ENCODE assay signal across 15 cellular contexts in the genomic region with DNA sequence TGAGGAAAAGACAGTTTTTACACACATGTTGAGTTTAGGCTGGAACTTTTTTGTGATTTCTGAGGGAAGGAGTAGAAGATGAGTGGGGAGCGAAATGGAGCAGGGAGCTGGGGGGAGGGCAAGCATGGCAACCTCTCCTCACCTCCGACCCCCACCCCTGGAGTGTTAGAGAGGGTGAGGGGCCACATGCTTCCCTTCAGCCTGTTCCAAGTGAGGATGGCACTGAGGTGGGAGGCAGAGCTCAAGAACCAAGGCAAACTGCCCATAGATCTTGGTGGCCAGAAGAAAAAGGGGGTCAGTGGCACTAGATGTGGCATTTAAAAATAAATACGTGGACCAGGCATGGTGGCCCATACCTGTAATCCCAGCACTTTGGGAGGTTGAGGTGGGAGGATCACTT. TPM values are rescaled to one million over a fixed set of nuclear protein-coding genes. Genes with fewer than 3 reads are reported as not detected.
DNase-seq lines count a peak whose midpoint lies in the region; ATAC-seq, FAIRE-seq and TF ChIP-seq lines count a peak whose summit lies in the region.
"Had no signal": no experiment of that assay in that cellular context is flagged by ENCODE, and none has a peak within 500 bp of the region (broad histone marks: within the 10 kb centered on the region; RNA-seq: fewer than 3 reads in every experiment).

No MANE protein-coding gene starts in this region.

- intact Hi-C loops in activated CD4-positive, alpha-beta T cell treated with anti-CD3 and anti-CD28 coated beads, Interleukin-2, amount 10 ng/mL, durations not matched to agents 24 days and 14 days (cut with micrococcal nuclease), result loop anchor here (5.0 kb wide), 1 partner anchor 76 kb away; the partner anchor contains the start of gene SRF
- intact Hi-C loops in endothelial cell of umbilical vein (cut with micrococcal nuclease), result loop anchor here (5.0 kb wide), 1 partner anchor 76 kb away; the partner anchor contains the start of gene SRF

- no peaks in the 10 kb centered on the region for H3K9me1 ChIP-seq in endothelial cell of umbilical vein (replicated peaks; ENCODE audit: control insufficient read depth, extremely low read depth, insufficient read depth, low read length)

- no peak for FAIRE-seq in endothelial cell of umbilical vein (lab: Jason Lieb, UNC)
- FAIRE-seq: A204.1, endometrium, RCC 7860, urothelium cell line had no signal

- H3K27me3 Mint-ChIP-seq in activated CD4-positive, alpha-beta T cell treated with anti-CD3 and anti-CD28 coated beads, Interleukin-2, amount 10 ng/mL, durations not matched to agents 24 days and 14 days, result peaks cover 30% of the 10 kb centered on the region
- peaks cover 24% of the 10 kb centered on the region for H3K27me3 Mint-ChIP-seq in T-helper 17 cell

- no peak overlapping the region for H3K9ac ChIP-seq in endothelial cell of umbilical vein (replicated peaks; ENCODE audit: extremely low read depth, insufficient read depth, low read length)

- H3K4me1 ChIP-seq in endothelial cell of umbilical vein (ENCODE audit: control insufficient read depth, extremely low read depth, insufficient read depth, low read length) (peaks cover 4% of the 10 kb centered on the region), neuron (ENCODE audit: insufficient read depth, low read length) (peaks cover 36% of the 10 kb centered on the region)

- BruUV-seq in endothelial cell of umbilical vein (replicated peaks; lab: Mats Ljungman, UMichigan), result no TSS peak

- H3K27ac Mint-ChIP-seq in activated CD4-positive, alpha-beta T cell treated with anti-CD3 and anti-CD28 coated beads, Interleukin-2, amount 10 ng/mL, durations not matched to agents 24 days and 14 days, result peak overlapping the region; percentile 91
- peak overlapping the region; percentile 94 for H3K27ac Mint-ChIP-seq in T-helper 17 cell

- H3K4me3 Mint-ChIP-seq in activated CD4-positive, alpha-beta T cell treated with anti-CD3 and anti-CD28 coated beads, Interleukin-2, amount 10 ng/mL, durations not matched to agents 24 days and 14 days, result peak overlapping the region; percentile 82
- peak overlapping the region; percentile 89 for H3K4me3 Mint-ChIP-seq in T-helper 17 cell

- H3K79me2 ChIP-seq in endothelial cell of umbilical vein (ENCODE audit: control insufficient read depth, insufficient read depth, low read length), result no peaks in the 10 kb centered on the region

- H3K27me3 ChIP-seq in endothelial cell of umbilical vein (ENCODE audit: control insufficient read depth in 2 of 2, insufficient read depth in 2 of 2, low read length in 2 of 2) (peaks cover 27 to 44% of the 10 kb centered on the region in 2 experiments), neuron (ENCODE audit: insufficient read depth, low read length) (no peaks in the 10 kb centered on the region)
- H3K27me3 ChIP-seq: ovary had no signal

- dilution Hi-C loops in endothelial cell of umbilical vein (cut with MboI; ENCODE audit: extremely low pct_ligation_motif_present, low sequenced_read_pairs), result no loop called here

- no peaks in the 10 kb centered on the region for H3K9me3 Mint-ChIP-seq in activated CD4-positive, alpha-beta T cell treated with anti-CD3 and anti-CD28 coated beads, Interleukin-2, amount 10 ng/mL, durations not matched to agents 24 days and 14 days

- H4K20me1 ChIP-seq in endothelial cell of umbilical vein (replicated peaks; ENCODE audit: control insufficient read depth, extremely low read depth, insufficient read depth, low read length), result no peaks in the 10 kb centered on the region

- DNase-seq in activated CD4-positive, alpha-beta T cell treated with anti-CD3 and anti-CD28 coated beads, Interleukin-2, amount 10 ng/mL, durations not matched to agents 24 days and 14 days, result no peak
- no peak for DNase-seq in activated CD4-positive, alpha-beta T cell treated with anti-CD3 and anti-CD28 coated beads for 1 hour
- DNase-seq in T-helper 17 cell (no peak), endothelial cell of umbilical vein (ENCODE audit: low read depth, low spot score) (no peak), NCI-H2107 treated with DMSO at 0.1 percent for 48 hours (lab: John Stamatoyannopoulos, UW; ENCODE audit: unreplicated experiment) (no peak)
- DNase-seq: NCI-H226, ovary had no signal

- ATAC-seq in T-helper 17 cell (no peak), HG03135 (IDR thresholded peaks at IDR 0.05; ENCODE audit: unreplicated experiment) (no peak), GM21367 (IDR thresholded peaks at IDR 0.05; ENCODE audit: unreplicated experiment) (no peak)

- H3K4me3 ChIP-seq in endothelial cell of umbilical vein (replicated peaks in 1 of 3; ENCODE audit: insufficient read depth in 1 of 3, low read depth in 1 of 3, low read length in 3 of 3), result no peak overlapping the region
- peak overlapping the region; percentile 78 for H3K4me3 ChIP-seq in neuron (ENCODE audit: low read length)

- TF ChIP-seq POLR2A in endothelial cell of umbilical vein (IDR thresholded peaks at IDR 0.05; ENCODE audit: low read depth, low read length), result no peak

- POLR2A ChIA-PET in endothelial cell of umbilical vein (lab: Charles Lee), result no interaction called here

- no peak overlapping the region for H2AFZ ChIP-seq in endothelial cell of umbilical vein (ENCODE audit: low read depth, low read length)
- peak overlapping the region; percentile 42 for H2AFZ ChIP-seq in neuron (ENCODE audit: low read depth, low read length)

- no peak for TF ChIP-seq CTCF in endothelial cell of umbilical vein (IDR thresholded peaks at IDR 0.05; ENCODE audit: extremely low read depth in 1 of 2, insufficient read depth in 1 of 2, low read depth in 1 of 2, low read length in 2 of 2)

- H3K36me3 ChIP-seq in endothelial cell of umbilical vein (ENCODE audit: control insufficient read depth in 2 of 2, extremely low read depth in 1 of 2, insufficient read depth in 2 of 2, low read length in 2 of 2), result no peaks in the 10 kb centered on the region
- no peaks in the 10 kb centered on the region for H3K36me3 ChIP-seq in neuron (ENCODE audit: insufficient read depth, low read length)
- H3K36me3 ChIP-seq: ovary had no signal

- H3K4me1 Mint-ChIP-seq in activated CD4-positive, alpha-beta T cell treated with anti-CD3 and anti-CD28 coated beads, Interleukin-2, amount 10 ng/mL, durations not matched to agents 24 days and 14 days, result peaks cover 35% of the 10 kb centered on the region
- H3K4me1 Mint-ChIP-seq in T-helper 17 cell, result peaks cover 26% of the 10 kb centered on the region

- H3K36me3 Mint-ChIP-seq in activated CD4-positive, alpha-beta T cell treated with anti-CD3 and anti-CD28 coated beads, Interleukin-2, amount 10 ng/mL, durations not matched to agents 24 days and 14 days (ENCODE audit: low read depth), result no peaks in the 10 kb centered on the region
- H3K36me3 Mint-ChIP-seq in T-helper 17 cell (ENCODE audit: low read depth), result no peaks in the 10 kb centered on the region

- H3K27ac ChIP-seq in endothelial cell of umbilical vein (ENCODE audit: insufficient read depth, low read depth, low read length), result no peak overlapping the region
- H3K27ac ChIP-seq: ovary had no signal

- H3K9me3 ChIP-seq in T-helper 17 cell (ENCODE audit: control insufficient read depth, low read length, poor library complexity, severe bottlenecking) (no peaks in the 10 kb centered on the region), endothelial cell of umbilical vein (replicated peaks; ENCODE audit: control insufficient read depth, insufficient read depth, low read length) (no peaks in the 10 kb centered on the region), neuron (ENCODE audit: low read length) (no peaks in the 10 kb centered on the region)
- H3K9me3 ChIP-seq: ovary had no signal

- CTCF ChIA-PET in endothelial cell of umbilical vein (lab: Charles Lee), result interaction anchor here (1.5 to 4.0 kb wide), 2 partner anchors 19 to 86 kb away, joined by 3 to 26 read pairs; partner anchors contain the start of gene DNPH1

- H3K4me2 ChIP-seq in endothelial cell of umbilical vein (ENCODE audit: insufficient read depth, low read length), result no peak overlapping the region

RNA-seq across cellular contexts. Expression of gene TTBK1, which starts 4.8 kb away (rescaled TPM):
- 0.62 and 0.72 TPM in 2 replicates for total RNA-seq in activated CD4-positive, alpha-beta T cell treated with anti-CD3 and anti-CD28 coated beads, Interleukin-2, amount 10 ng/mL, durations not matched to agents 24 days and 14 days
- total RNA-seq in T-helper 17 cell (under 1 TPM; 0.05 to 0.16 TPM), endothelial cell of umbilical vein (0.12 TPM in 1 of 2 replicates, not detected in the other)
- 0.06 TPM in 2 replicates for polyA plus RNA-seq in endothelial cell of umbilical vein
- 0.01 TPM in 2 replicates for polyA plus RNA-seq in endothelial cell of umbilical vein (2011; cell fraction: cytosol; rRNA removed)
- polyA plus RNA-seq in endothelial cell of umbilical vein (2011; cell fraction: nucleus; rRNA removed), result 0.10 and 0.14 TPM in 2 replicates
- polyA plus RNA-seq in endothelial cell of umbilical vein (2012), result 0.04 and 0.07 TPM in 2 replicates
- 0.06 and 0.19 TPM in 2 replicates for polyA minus RNA-seq in endothelial cell of umbilical vein
- not detected for polyA minus RNA-seq in endothelial cell of umbilical vein (2011; cell fraction: cytosol; rRNA and poly(A)+ RNA removed)
- polyA minus RNA-seq in endothelial cell of umbilical vein (2011; cell fraction: nucleus; rRNA and poly(A)+ RNA removed), result 0.10 and 0.14 TPM in 2 replicates

RNA-seq across cellular contexts. Expression of gene DNPH1, which starts 18.8 kb away (rescaled TPM):
- total RNA-seq in activated CD4-positive, alpha-beta T cell treated with anti-CD3 and anti-CD28 coated beads, Interleukin-2, amount 10 ng/mL, durations not matched to agents 24 days and 14 days, result 78.9 and 79.6 TPM in 2 replicates
- total RNA-seq in T-helper 17 cell (10 to 100 TPM; 32.3 to 35.0 TPM), endothelial cell of umbilical vein (34.3 and 37.7 TPM in 2 replicates)
- 120 and 131 TPM in 2 replicates for polyA plus RNA-seq in endothelial cell of umbilical vein
- polyA plus RNA-seq in endothelial cell of umbilical vein (2011; cell fraction: cytosol; rRNA removed), result 65.8 and 81.7 TPM in 2 replicates
- polyA plus RNA-seq in endothelial cell of umbilical vein (2011; cell fraction: nucleus; rRNA removed), result 22.2 and 25.2 TPM in 2 replicates
- 30.6 and 50.9 TPM in 2 replicates for polyA plus RNA-seq in endothelial cell of umbilical vein (2012)
- polyA minus RNA-seq in endothelial cell of umbilical vein, result 17.8 and 20.9 TPM in 2 replicates
- polyA minus RNA-seq in endothelial cell of umbilical vein (2011; cell fraction: cytosol; rRNA and poly(A)+ RNA removed), result 58.5 TPM
- 5.5 and 6.8 TPM in 2 replicates for polyA minus RNA-seq in endothelial cell of umbilical vein (2011; cell fraction: nucleus; rRNA and poly(A)+ RNA removed)

RNA-seq across cellular contexts. Expression of gene SLC22A7, which starts 50.0 kb away (rescaled TPM):
- not detected in 2 replicates for total RNA-seq in activated CD4-positive, alpha-beta T cell treated with anti-CD3 and anti-CD28 coated beads, Interleukin-2, amount 10 ng/mL, durations not matched to agents 24 days and 14 days
- not detected for total RNA-seq in T-helper 17 cell
- total RNA-seq in endothelial cell of umbilical vein, result not detected in 2 replicates
- polyA plus RNA-seq in endothelial cell of umbilical vein, result not detected in 2 replicates
- not detected in 2 replicates for polyA plus RNA-seq in endothelial cell of umbilical vein (2011; cell fraction: cytosol; rRNA removed)
- not detected in 2 replicates for polyA plus RNA-seq in endothelial cell of umbilical vein (2011; cell fraction: nucleus; rRNA removed)
- polyA plus RNA-seq in endothelial cell of umbilical vein (2012), result not detected in 2 replicates
- polyA minus RNA-seq in endothelial cell of umbilical vein, result not detected in 2 replicates
- polyA minus RNA-seq in endothelial cell of umbilical vein (2011; cell fraction: cytosol; rRNA and poly(A)+ RNA removed), result not detected
- polyA minus RNA-seq in endothelial cell of umbilical vein (2011; cell fraction: nucleus; rRNA and poly(A)+ RNA removed), result not detected in 2 replicates
- total RNA-seq: lower leg skin had no signal
- polyA plus RNA-seq: ovary had no signal
